Comparison of ENCODE assay signal across 23 cellular contexts in genomic region chr14:67952786-67953185, GRCh38.
"Had no signal": no experiment of that assay in that cellular context is flagged by ENCODE, and none has a peak within 500 bp of the region (broad histone marks: within the 10 kb centered on the region; RNA-seq: fewer than 3 reads in every experiment).

No MANE protein-coding gene starts in this region.

- H3K36me3 ChIP-seq: SJSA1 had no signal

- ATAC-seq: HepG2, K562 had no signal

- H3K9me3 Mint-ChIP-seq: IgD-negative memory B cell had no signal

- H3K4me3 ChIP-seq: K562, SJSA1 had no signal

- H3K9me2 ChIP-seq: SK-N-SH had no signal

- H3K27ac Mint-ChIP-seq: IgD-negative memory B cell had no signal

- H3K4me3 Mint-ChIP-seq: IgD-negative memory B cell had no signal

- H3K4me2 ChIP-seq: KMS-11, SK-N-SH had no signal

- DNase-seq: Kasumi-1, MM.1S, NCI-H1092 treated with DMSO at 0.1 percent for 48 hours, NCI-H1436, NCI-H187, NCI-H2029, NCI-H2081 treated with DMSO at 0.1 percent for 48 hours, NCI-H2171, NCI-H226, NCI-H446, NCI-H510A, NCI-H524 treated with DMSO at 0.1 percent for 48 hours, NCI-H69, NCI-H774, Right ventricle myocardium superior, RPMI8226, SIG-M5, SK-N-SH had no signal

- H3K9ac ChIP-seq: KMS-11, SK-N-SH had no signal

- H3K9me3 ChIP-seq: SK-N-SH had no signal

- H3K27me3 ChIP-seq: SJSA1 had no signal

- H3K27me3 Mint-ChIP-seq: IgD-negative memory B cell had no signal

- H3K27ac ChIP-seq: KMS-11, SJSA1 had no signal
